8 cellular contexts compared by ENCODE assay signal in the genomic region with DNA sequence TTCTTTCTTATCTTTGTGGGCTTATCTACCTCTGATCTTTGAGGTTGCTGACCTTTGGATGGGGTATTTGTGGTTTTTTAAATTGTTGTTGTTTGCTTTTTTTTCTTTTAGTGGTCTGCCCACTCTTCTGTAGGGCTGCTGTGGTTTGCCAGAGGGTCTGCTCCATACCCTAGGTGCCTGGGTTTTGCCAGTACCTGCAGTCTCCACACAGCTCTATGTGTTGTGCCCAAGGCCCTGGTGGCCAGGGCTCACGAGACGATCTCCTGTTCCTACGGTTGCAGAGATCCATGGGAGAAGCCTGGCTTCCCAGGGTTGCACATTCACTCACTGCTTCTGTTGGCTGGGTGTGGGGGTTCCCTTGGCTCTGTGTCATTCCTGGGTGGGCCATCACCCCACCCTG.
"Had no signal": no experiment of that assay in that cellular context is flagged by ENCODE, and none has a peak within 500 bp of the region (broad histone marks: within the 10 kb centered on the region; RNA-seq: fewer than 3 reads in every experiment).

No MANE protein-coding gene starts in this region.

- H3K27ac Mint-ChIP-seq: HFFc6 had no signal

- H3K4me3 Mint-ChIP-seq: HFFc6 had no signal

- H3K9me3 Mint-ChIP-seq: HFFc6 had no signal

- DNase-seq: GM23248, GOT3, H7, HFFc6, IMR-90, KG1 had no signal

- ATAC-seq: HCT116, K562 had no signal
